8 cellular contexts compared by ENCODE assay signal in the genomic region with DNA sequence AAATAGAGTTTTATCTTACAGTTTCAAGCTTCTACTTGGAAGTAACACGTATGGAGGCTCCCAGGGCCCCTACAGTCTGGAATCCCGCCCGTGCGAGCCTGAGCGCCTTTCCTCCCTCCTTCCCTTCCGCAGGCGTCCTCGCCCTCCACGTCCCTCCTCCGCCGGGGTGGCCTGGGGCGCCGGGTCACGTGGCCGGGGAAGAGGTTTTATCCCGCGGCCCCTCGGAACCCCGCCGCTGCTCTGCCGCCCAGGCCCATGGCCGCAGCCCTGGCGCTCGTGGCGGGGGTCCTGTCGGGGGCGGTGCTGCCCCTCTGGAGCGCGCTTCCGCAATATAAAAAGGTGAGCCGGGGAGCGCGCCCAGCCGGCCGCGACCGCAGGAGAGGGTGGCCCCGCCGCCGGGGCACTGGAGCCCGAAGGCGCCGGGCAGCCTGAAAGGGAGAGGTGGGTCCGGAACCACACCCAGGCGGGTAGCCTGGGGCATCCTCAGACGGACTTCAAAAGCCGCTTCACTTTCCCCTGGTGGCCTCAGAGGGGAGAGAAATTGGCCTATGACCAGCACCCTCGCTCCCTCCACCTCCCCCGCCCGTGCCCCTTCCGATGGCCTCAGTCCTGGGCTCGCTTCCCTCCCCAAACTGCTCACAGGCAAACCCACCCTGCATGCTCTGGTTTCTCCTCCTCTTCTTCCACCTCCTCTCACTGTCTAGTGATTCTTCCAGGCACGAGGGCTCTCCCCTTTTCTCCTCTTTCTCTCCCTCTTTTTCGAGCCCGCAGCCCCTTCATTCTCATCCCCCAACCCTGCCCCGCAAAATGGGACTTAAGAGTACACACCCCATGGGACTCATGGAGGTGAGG. TPM values are rescaled to one million over a fixed set of nuclear protein-coding genes. Genes with fewer than 3 reads are reported as not detected.
DNase-seq lines count a peak whose midpoint lies in the region; ATAC-seq and TF ChIP-seq lines count a peak whose summit lies in the region.

A gene with protein sequence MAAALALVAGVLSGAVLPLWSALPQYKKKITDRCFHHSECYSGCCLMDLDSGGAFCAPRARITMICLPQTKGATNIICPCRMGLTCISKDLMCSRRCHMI (plus strand): TSS at position 235 of the 852 bp plus-strand sequence. CDS start 21 bp downstream, at position 256.

- TF ChIP-seq CTCF in chondrocyte (IDR thresholded peaks at IDR 0.05) (peak; percentile 18), mesothelial cell of epicardium (IDR thresholded peaks at IDR 0.05; ENCODE audit: unreplicated experiment) (no peak)

- H3K27ac Mint-ChIP-seq in chondrocyte (ENCODE audit: unreplicated experiment) (no peak within 1 kb of the TSS), mesothelial cell of epicardium (peak within 1 kb of the TSS; percentile 6)

- peaks cover 7% of the 10 kb centered on the region for H3K4me1 Mint-ChIP-seq in chondrocyte (ENCODE audit: low read depth)
- peaks cover 10% of the 10 kb centered on the region for H3K4me1 Mint-ChIP-seq in mesothelial cell of epicardium

- no peaks in the 10 kb centered on the region for H3K36me3 Mint-ChIP-seq in chondrocyte (ENCODE audit: low read depth)
- H3K36me3 Mint-ChIP-seq in mesothelial cell of epicardium, result no peaks in the 10 kb centered on the region

- no peak for ATAC-seq in GM21528 (IDR thresholded peaks at IDR 0.05; ENCODE audit: low FRiP score, unreplicated experiment)
- no peak for ATAC-seq in HG03342 (IDR thresholded peaks at IDR 0.05; ENCODE audit: unreplicated experiment)
- no peak for ATAC-seq in HG03460 (IDR thresholded peaks at IDR 0.05; ENCODE audit: unreplicated experiment)

- peaks cover 17% of the 10 kb centered on the region for H3K27me3 Mint-ChIP-seq in chondrocyte (ENCODE audit: low read depth)
- peaks cover 8% of the 10 kb centered on the region for H3K27me3 Mint-ChIP-seq in mesothelial cell of epicardium (ENCODE audit: low read depth)

- DNase-seq in ELF-1 (ENCODE audit: low read depth, low spot score) (peak; percentile 90), NCI-H2171 (lab: John Stamatoyannopoulos, UW) (peak; percentile 47), chondrocyte (ENCODE audit: low spot score) (peak; percentile 55), mesothelial cell of epicardium (ENCODE audit: low spot score in 2 of 2, unreplicated experiment in 2 of 2) (peak in 1 of 2 experiments; percentile 53), SW 1271 (lab: John Stamatoyannopoulos, UW) (no peak)

- H3K4me3 Mint-ChIP-seq in chondrocyte (ENCODE audit: unreplicated experiment) (peak within 1 kb of the TSS; percentile 60), mesothelial cell of epicardium (peak within 1 kb of the TSS; percentile 69)

- H3K9me3 Mint-ChIP-seq in chondrocyte (ENCODE audit: low read depth) (no peaks in the 10 kb centered on the region), mesothelial cell of epicardium (no peaks in the 10 kb centered on the region)

RNA-seq across cellular contexts. Expression of the gene that starts here (rescaled TPM):
- total RNA-seq in chondrocyte (not detected in 3 replicates), mesothelial cell of epicardium (not detected in 3 replicates)

Comparison
In these comparisons a context has a peak if more than half of its experiments do, and no peak if none do; other contexts are left out.
1. Peak in DNase-seq in chondrocyte; RNA of the gene not detected or under 1 TPM.
2. DNase-seq: peak in ELF-1 (single experiment) and NCI-H2171 (single experiment); none in SW 1271 (0 of 2).